9 cellular contexts compared by ENCODE assay signal in genomic region chr12:70364695-70365397, GRCh38. TPM values are rescaled to one million over a fixed set of nuclear protein-coding genes. Genes with fewer than 3 reads are reported as not detected.
DNase-seq lines count a peak whose midpoint lies in the region; TF ChIP-seq lines count a peak whose summit lies in the region.
"Had no signal": no experiment of that assay in that cellular context is flagged by ENCODE, and none has a peak within 500 bp of the region (broad histone marks: within the 10 kb centered on the region; RNA-seq: fewer than 3 reads in every experiment).

No MANE protein-coding gene starts in this region.

- H3K4me1 ChIP-seq in BLaER1 = peaks cover 17% of the 10 kb centered on the region
- peaks cover 0 to 8% of the 10 kb centered on the region in 2 donors for H3K4me1 ChIP-seq in breast epithelium
- peaks cover 0 to 15% of the 10 kb centered on the region in 2 donors for H3K4me1 ChIP-seq in muscle layer of duodenum (ENCODE audit: control insufficient read depth in 1 of 2, insufficient read depth in 2 of 2, low read length in 2 of 2)

- H3K36me3 ChIP-seq in BLaER1 (no peaks in the 10 kb centered on the region), breast epithelium (no peaks in the 10 kb centered on the region), muscle layer of duodenum (ENCODE audit: control insufficient read depth in 1 of 2, insufficient read depth in 2 of 2, low read length in 2 of 2) (no peaks in the 10 kb centered on the region)

- H3K9ac ChIP-seq in BLaER1 = no peak overlapping the region

- POLR2A ChIA-PET in HEK293T (lab: Yijun Ruan, JAX) = no interaction called here

- no peak for TF ChIP-seq POLR2A in breast epithelium (IDR thresholded peaks at IDR 0.05)

- intact Hi-C loops in breast epithelium (cut with DNase I; ENCODE audit: low total_unique reads) = no loop called here

- peak overlapping the region; percentile 88 for H3K4me2 ChIP-seq in BLaER1

- no peak for TF ChIP-seq CTCF in breast epithelium (IDR thresholded peaks at IDR 0.05)

- H3K27ac ChIP-seq in BLaER1 (no peak overlapping the region), breast epithelium (no peak overlapping the region), muscle layer of duodenum (ENCODE audit: low read length) (no peak overlapping the region)

- H3K4me3 ChIP-seq in BLaER1 (peak overlapping the region; percentile 78), breast epithelium (peak overlapping the region; percentile 71 to 88 (median 79)), muscle layer of duodenum (ENCODE audit: low read depth in 1 of 2, low read length in 2 of 2) (peak overlapping the region; percentile 52 to 86)

- H3K27me3 ChIP-seq in BLaER1 (peaks cover 56% of the 10 kb centered on the region), breast epithelium (no peaks in the 10 kb centered on the region), muscle layer of duodenum (ENCODE audit: low read depth, low read length) (peaks cover 16% of the 10 kb centered on the region)

- DNase-seq in HEK293T (ENCODE audit: extremely low spot score) (peak; percentile 7), breast epithelium (ENCODE audit: low spot score in 2 of 2) (no peak), NOMO-1 (lab: John Stamatoyannopoulos, UW; ENCODE audit: unreplicated experiment in 2 of 2) (no peak), NCI-H345 (lab: John Stamatoyannopoulos, UW) (no peak), inferior parietal cortex (ENCODE audit: extremely low spot score) (no peak), MV-4-11 (lab: John Stamatoyannopoulos, UW) (no peak)
- DNase-seq: kidney glomerular epithelial cell had no signal

- H4K20me1 ChIP-seq in BLaER1 = peaks cover 31% of the 10 kb centered on the region

- CTCF ChIA-PET in HEK293T (lab: Yijun Ruan, JAX) = no interaction called here

- H3K9me3 ChIP-seq in BLaER1 = no peaks in the 10 kb centered on the region
- no peaks in the 10 kb centered on the region for H3K9me3 ChIP-seq in breast epithelium
- no peaks in the 10 kb centered on the region for H3K9me3 ChIP-seq in muscle layer of duodenum (ENCODE audit: control insufficient read depth in 1 of 2, low read length in 2 of 2)

TF ChIP-seq in HEK293T, 16 proteins besides CTCF, POLR2A, EP300 and RAD21:
- TF ChIP-seq FOXM1 (IDR thresholded peaks at IDR 0.05; ENCODE audit: borderline replicate concordance) (no peak), FOXK2 (IDR thresholded peaks at IDR 0.05) (no peak), CTBP1 (IDR thresholded peaks at IDR 0.05; ENCODE audit: borderline replicate concordance) (no peak), ZNF384 (IDR thresholded peaks at IDR 0.05) (no peak), HDGF (IDR thresholded peaks at IDR 0.05; ENCODE audit: borderline replicate concordance) (no peak), ARNT (IDR thresholded peaks at IDR 0.05) (no peak), TARDBP (IDR thresholded peaks at IDR 0.05) (no peak), SUZ12 (IDR thresholded peaks at IDR 0.05) (no peak), FOXA1 (IDR thresholded peaks at IDR 0.05) (no peak), BHLHE40 (IDR thresholded peaks at IDR 0.05; ENCODE audit: borderline replicate concordance) (no peak), LEF1 (IDR thresholded peaks at IDR 0.05; ENCODE audit: borderline replicate concordance) (no peak), PKNOX1 (IDR thresholded peaks at IDR 0.05) (no peak), L3MBTL2 (conservative IDR thresholded peaks at IDR 0.05) (no peak), NFRKB (IDR thresholded peaks at IDR 0.05) (no peak)

RNA-seq across cellular contexts. Expression of gene KCNMB4, which starts 1.2 kb away (rescaled TPM):
- 1 to 10 TPM in 2 of 3 donors, under 1 TPM in 1; 0.98 to 1.5 (median 1.4) TPM for total RNA-seq in breast epithelium
